2 cellular contexts compared by ENCODE assay signal in the genomic region with DNA sequence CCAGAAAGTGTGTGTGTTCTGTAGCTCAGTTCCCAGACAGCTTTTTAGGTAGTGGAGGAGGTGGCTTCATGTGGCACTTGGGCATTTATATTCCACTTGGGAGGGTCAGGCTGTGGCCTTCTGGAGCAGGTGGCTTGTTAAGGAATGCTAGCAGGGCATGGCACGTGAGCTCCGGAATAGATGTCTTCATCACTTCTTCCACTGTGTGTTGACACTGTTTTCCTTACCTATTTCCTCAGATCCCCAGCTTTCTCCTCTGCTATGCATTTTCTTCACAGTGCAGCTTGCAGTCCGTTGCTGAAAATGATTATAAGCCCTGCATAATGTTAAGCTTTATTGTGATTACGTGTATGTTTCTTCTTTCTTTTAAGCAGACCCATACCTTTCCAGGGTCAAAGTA.
TF ChIP-seq lines count a peak whose summit lies in the region.

No MANE protein-coding gene starts in this region.

TF ChIP-seq in GM23338, 12 proteins besides CTCF, POLR2A, EP300 and RAD21 (continued from another document):
- TF ChIP-seq, protein P1, sequence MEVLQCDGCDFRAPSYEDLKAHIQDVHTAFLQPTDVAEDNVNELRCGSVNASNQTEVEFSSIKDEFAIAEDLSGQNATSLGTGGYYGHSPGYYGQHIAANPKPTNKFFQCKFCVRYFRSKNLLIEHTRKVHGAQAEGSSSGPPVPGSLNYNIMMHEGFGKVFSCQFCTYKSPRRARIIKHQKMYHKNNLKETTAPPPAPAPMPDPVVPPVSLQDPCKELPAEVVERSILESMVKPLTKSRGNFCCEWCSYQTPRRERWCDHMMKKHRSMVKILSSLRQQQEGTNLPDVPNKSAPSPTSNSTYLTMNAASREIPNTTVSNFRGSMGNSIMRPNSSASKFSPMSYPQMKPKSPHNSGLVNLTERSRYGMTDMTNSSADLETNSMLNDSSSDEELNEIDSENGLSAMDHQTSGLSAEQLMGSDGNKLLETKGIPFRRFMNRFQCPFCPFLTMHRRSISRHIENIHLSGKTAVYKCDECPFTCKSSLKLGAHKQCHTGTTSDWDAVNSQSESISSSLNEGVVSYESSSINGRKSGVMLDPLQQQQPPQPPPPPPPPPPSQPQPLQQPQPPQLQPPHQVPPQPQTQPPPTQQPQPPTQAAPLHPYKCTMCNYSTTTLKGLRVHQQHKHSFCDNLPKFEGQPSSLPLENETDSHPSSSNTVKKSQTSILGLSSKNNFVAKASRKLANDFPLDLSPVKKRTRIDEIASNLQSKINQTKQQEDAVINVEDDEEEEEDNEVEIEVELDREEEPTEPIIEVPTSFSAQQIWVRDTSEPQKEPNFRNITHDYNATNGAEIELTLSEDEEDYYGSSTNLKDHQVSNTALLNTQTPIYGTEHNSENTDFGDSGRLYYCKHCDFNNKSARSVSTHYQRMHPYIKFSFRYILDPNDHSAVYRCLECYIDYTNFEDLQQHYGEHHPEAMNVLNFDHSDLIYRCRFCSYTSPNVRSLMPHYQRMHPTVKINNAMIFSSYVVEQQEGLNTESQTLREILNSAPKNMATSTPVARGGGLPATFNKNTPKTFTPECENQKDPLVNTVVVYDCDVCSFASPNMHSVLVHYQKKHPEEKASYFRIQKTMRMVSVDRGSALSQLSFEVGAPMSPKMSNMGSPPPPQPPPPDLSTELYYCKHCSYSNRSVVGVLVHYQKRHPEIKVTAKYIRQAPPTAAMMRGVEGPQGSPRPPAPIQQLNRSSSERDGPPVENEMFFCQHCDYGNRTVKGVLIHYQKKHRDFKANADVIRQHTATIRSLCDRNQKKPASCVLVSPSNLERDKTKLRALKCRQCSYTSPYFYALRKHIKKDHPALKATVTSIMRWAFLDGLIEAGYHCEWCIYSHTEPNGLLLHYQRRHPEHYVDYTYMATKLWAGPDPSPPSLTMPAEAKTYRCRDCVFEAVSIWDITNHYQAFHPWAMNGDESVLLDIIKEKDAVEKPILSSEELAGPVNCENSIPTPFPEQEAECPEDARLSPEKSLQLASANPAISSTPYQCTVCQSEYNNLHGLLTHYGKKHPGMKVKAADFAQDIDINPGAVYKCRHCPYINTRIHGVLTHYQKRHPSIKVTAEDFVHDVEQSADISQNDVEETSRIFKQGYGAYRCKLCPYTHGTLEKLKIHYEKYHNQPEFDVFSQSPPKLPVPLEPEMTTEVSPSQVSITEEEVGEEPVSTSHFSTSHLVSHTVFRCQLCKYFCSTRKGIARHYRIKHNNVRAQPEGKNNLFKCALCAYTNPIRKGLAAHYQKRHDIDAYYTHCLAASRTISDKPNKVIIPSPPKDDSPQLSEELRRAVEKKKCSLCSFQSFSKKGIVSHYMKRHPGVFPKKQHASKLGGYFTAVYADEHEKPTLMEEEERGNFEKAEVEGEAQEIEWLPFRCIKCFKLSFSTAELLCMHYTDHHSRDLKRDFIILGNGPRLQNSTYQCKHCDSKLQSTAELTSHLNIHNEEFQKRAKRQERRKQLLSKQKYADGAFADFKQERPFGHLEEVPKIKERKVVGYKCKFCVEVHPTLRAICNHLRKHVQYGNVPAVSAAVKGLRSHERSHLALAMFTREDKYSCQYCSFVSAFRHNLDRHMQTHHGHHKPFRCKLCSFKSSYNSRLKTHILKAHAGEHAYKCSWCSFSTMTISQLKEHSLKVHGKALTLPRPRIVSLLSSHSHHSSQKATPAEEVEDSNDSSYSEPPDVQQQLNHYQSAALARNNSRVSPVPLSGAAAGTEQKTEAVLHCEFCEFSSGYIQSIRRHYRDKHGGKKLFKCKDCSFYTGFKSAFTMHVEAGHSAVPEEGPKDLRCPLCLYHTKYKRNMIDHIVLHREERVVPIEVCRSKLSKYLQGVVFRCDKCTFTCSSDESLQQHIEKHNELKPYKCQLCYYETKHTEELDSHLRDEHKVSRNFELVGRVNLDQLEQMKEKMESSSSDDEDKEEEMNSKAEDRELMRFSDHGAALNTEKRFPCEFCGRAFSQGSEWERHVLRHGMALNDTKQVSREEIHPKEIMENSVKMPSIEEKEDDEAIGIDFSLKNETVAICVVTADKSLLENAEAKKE (CRISPR knock-in tag; IDR thresholded peaks at IDR 0.05) = no peak
- TF ChIP-seq, protein P2, sequence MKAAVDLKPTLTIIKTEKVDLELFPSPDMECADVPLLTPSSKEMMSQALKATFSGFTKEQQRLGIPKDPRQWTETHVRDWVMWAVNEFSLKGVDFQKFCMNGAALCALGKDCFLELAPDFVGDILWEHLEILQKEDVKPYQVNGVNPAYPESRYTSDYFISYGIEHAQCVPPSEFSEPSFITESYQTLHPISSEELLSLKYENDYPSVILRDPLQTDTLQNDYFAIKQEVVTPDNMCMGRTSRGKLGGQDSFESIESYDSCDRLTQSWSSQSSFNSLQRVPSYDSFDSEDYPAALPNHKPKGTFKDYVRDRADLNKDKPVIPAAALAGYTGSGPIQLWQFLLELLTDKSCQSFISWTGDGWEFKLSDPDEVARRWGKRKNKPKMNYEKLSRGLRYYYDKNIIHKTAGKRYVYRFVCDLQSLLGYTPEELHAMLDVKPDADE (IDR thresholded peaks at IDR 0.05) = no peak
- TF ChIP-seq JUNB (IDR thresholded peaks at IDR 0.05; ENCODE audit: unreplicated experiment) (no peak), STAT1 (IDR thresholded peaks at IDR 0.05; ENCODE audit: unreplicated experiment) (no peak), EZH2phosphoT487 (IDR thresholded peaks at IDR 0.05; ENCODE audit: unreplicated experiment) (no peak)
- TF ChIP-seq, protein P3, sequence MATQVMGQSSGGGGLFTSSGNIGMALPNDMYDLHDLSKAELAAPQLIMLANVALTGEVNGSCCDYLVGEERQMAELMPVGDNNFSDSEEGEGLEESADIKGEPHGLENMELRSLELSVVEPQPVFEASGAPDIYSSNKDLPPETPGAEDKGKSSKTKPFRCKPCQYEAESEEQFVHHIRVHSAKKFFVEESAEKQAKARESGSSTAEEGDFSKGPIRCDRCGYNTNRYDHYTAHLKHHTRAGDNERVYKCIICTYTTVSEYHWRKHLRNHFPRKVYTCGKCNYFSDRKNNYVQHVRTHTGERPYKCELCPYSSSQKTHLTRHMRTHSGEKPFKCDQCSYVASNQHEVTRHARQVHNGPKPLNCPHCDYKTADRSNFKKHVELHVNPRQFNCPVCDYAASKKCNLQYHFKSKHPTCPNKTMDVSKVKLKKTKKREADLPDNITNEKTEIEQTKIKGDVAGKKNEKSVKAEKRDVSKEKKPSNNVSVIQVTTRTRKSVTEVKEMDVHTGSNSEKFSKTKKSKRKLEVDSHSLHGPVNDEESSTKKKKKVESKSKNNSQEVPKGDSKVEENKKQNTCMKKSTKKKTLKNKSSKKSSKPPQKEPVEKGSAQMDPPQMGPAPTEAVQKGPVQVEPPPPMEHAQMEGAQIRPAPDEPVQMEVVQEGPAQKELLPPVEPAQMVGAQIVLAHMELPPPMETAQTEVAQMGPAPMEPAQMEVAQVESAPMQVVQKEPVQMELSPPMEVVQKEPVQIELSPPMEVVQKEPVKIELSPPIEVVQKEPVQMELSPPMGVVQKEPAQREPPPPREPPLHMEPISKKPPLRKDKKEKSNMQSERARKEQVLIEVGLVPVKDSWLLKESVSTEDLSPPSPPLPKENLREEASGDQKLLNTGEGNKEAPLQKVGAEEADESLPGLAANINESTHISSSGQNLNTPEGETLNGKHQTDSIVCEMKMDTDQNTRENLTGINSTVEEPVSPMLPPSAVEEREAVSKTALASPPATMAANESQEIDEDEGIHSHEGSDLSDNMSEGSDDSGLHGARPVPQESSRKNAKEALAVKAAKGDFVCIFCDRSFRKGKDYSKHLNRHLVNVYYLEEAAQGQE (IDR thresholded peaks at IDR 0.05; ENCODE audit: unreplicated experiment) = no peak

TF ChIP-seq in HEK293T, 16 proteins besides CTCF, POLR2A, EP300 and RAD21 (continued from another document):
- no peak for TF ChIP-seq TARDBP (IDR thresholded peaks at IDR 0.05)
- TF ChIP-seq BHLHE40 (IDR thresholded peaks at IDR 0.05; ENCODE audit: borderline replicate concordance) = no peak
- TF ChIP-seq ARNT (IDR thresholded peaks at IDR 0.05) = no peak
- TF ChIP-seq FOXK2 (IDR thresholded peaks at IDR 0.05) = no peak
